8 cellular contexts compared by ENCODE assay signal in the genomic region with DNA sequence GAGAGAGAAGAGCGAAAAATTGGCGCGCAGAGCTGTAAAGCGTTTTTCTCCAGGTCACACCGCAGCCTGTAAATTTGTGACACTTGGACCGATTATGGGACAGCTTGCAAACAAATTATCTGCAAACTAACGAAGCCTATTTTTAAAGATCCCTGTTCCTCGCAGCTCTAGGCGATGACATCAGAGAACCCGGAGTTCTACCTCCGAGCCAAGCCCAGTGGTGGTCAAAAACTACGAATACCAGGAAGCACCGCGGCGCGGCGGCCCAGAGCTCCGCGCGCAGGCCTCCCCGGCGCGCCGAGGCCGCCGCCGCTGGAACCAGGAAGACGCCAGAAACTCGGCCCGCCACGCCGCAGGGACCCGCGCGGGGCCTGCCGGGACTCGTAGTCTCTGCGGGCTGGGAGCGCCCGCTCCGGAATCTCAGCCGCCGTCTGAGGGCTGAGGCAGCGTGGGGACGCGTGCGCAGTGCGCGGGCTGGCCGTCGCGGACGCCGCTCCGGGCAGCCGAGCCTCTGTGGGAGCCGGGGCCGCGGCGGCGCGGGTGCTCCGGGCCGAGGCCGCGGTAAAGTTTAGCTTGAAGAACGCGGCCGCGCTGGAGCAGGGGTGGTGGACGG. TPM values are rescaled to one million over a fixed set of nuclear protein-coding genes. Genes with fewer than 3 reads are reported as not detected.
DNase-seq lines count a peak whose midpoint lies in the region; ATAC-seq, FAIRE-seq and TF ChIP-seq lines count a peak whose summit lies in the region.

A gene (plus strand): TSS at position 463 of the 613 bp plus-strand sequence. CDS start 18,493 bp downstream, outside the sequence.

- no peak for FAIRE-seq in H54 (lab: Jason Lieb, UNC)

- peak; percentile 37; the same call in 1 of the 2 replicates for TF ChIP-seq POLR2A in H54 (IDR thresholded peaks at IDR 0.05; ENCODE audit: low read depth, low read length)

- peaks cover 35% of the 10 kb centered on the region for H3K79me2 ChIP-seq in DND-41 (ENCODE audit: insufficient read depth, low read length)

- H3K27me3 Mint-ChIP-seq in activated naive CD4-positive, alpha-beta T cell treated with anti-CD3 and anti-CD28 coated beads for 36 hours (ENCODE audit: low read depth) = no peaks in the 10 kb centered on the region
- peaks cover 15% of the 10 kb centered on the region for H3K27me3 Mint-ChIP-seq in neural crest cell (ENCODE audit: low read depth)
- peaks cover 21% of the 10 kb centered on the region for H3K27me3 Mint-ChIP-seq in stimulated activated naive CD8-positive, alpha-beta T cell treated with anti-CD3 and anti-CD28 coated beads, Interleukin-15, amount 100 ng/mL, for 72 hours

- peak within 1 kb of the TSS; percentile 94 for H3K27ac Mint-ChIP-seq in activated naive CD4-positive, alpha-beta T cell treated with anti-CD3 and anti-CD28 coated beads for 36 hours
- peak within 1 kb of the TSS; percentile 88 for H3K27ac Mint-ChIP-seq in neural crest cell (ENCODE audit: unreplicated experiment)
- H3K27ac Mint-ChIP-seq in stimulated activated naive CD8-positive, alpha-beta T cell treated with anti-CD3 and anti-CD28 coated beads, Interleukin-15, amount 100 ng/mL, for 72 hours = peak within 1 kb of the TSS; percentile 97 to 100

- no peaks in the 10 kb centered on the region for H4K20me1 ChIP-seq in DND-41 (ENCODE audit: insufficient read depth, low read length)

- H2AFZ ChIP-seq in DND-41 (ENCODE audit: low read depth, low read length) = peak within 1 kb of the TSS; percentile 65

- CTCF ChIA-PET in activated naive CD4-positive, alpha-beta T cell treated with anti-CD3 and anti-CD28 coated beads for 36 hours (lab: Charles Lee) = interaction anchor here (0.8 to 2.0 kb wide), 7 partner anchors 19 to 76 kb away, joined by 3 to 6 read pairs (median 4); no protein-coding TSS in a partner anchor

- DNase-seq in DND-41 (peak; percentile 87), H54 (ENCODE audit: insufficient read length, low spot score) (peak; percentile 81), LoVo (ENCODE audit: low spot score) (peak; percentile 97), SJSA1 (ENCODE audit: low read depth in 1 of 2, low spot score in 2 of 2) (peak; percentile 88 to 95), foreskin melanocyte (peak; percentile 90), neural crest cell (ENCODE audit: low read depth, low spot score) (peak; percentile 86)
- peak; percentile 93 for DNase-seq in activated naive CD4-positive, alpha-beta T cell treated with anti-CD3 and anti-CD28 coated beads for 36 hours
- peak; percentile 95 for DNase-seq in stimulated activated naive CD8-positive, alpha-beta T cell treated with anti-CD3 and anti-CD28 coated beads, Interleukin-15, amount 100 ng/mL, for 72 hours

- H3K4me1 Mint-ChIP-seq in activated naive CD4-positive, alpha-beta T cell treated with anti-CD3 and anti-CD28 coated beads for 36 hours (ENCODE audit: low read depth) = peaks cover 37% of the 10 kb centered on the region
- peaks cover 25% of the 10 kb centered on the region for H3K4me1 Mint-ChIP-seq in neural crest cell
- H3K4me1 Mint-ChIP-seq in stimulated activated naive CD8-positive, alpha-beta T cell treated with anti-CD3 and anti-CD28 coated beads, Interleukin-15, amount 100 ng/mL, for 72 hours = peaks cover 43% of the 10 kb centered on the region

- no peaks in the 10 kb centered on the region for H3K9me3 ChIP-seq in DND-41 (ENCODE audit: insufficient read depth, low read length, severe bottlenecking)
- H3K9me3 ChIP-seq in SJSA1 (replicated peaks) = no peaks in the 10 kb centered on the region

- intact Hi-C loops in activated naive CD4-positive, alpha-beta T cell treated with anti-CD3 and anti-CD28 coated beads for 36 hours (cut with micrococcal nuclease) = loop anchor here (1.0 to 10.0 kb wide), 8 partner anchors 48 to 780 kb away; a partner anchor contains a TSS

- H3K27me3 ChIP-seq in DND-41 (ENCODE audit: insufficient read depth, low read length, poor library complexity) = no peaks in the 10 kb centered on the region
- H3K27me3 ChIP-seq in SJSA1 (replicated peaks) = no peaks in the 10 kb centered on the region

- no peak for TF ChIP-seq CTCF in DND-41 (IDR thresholded peaks at IDR 0.05; ENCODE audit: borderline replicate concordance, extremely low read depth, low read length, poor library complexity, severe bottlenecking)
- no peak for TF ChIP-seq CTCF in neural crest cell (conservative IDR thresholded peaks at IDR 0.05)

- H3K36me3 ChIP-seq in DND-41 (ENCODE audit: insufficient read depth, low read length) (no peaks in the 10 kb centered on the region), SJSA1 (peaks cover 5% of the 10 kb centered on the region)

- peak within 1 kb of the TSS; percentile 74 for H3K4me2 ChIP-seq in DND-41 (ENCODE audit: insufficient read depth, low read length)

- H3K4me3 Mint-ChIP-seq in activated naive CD4-positive, alpha-beta T cell treated with anti-CD3 and anti-CD28 coated beads for 36 hours = peak within 1 kb of the TSS; percentile 90
- peak within 1 kb of the TSS; percentile 97 for H3K4me3 Mint-ChIP-seq in neural crest cell
- peak within 1 kb of the TSS; percentile 96 to 98 for H3K4me3 Mint-ChIP-seq in stimulated activated naive CD8-positive, alpha-beta T cell treated with anti-CD3 and anti-CD28 coated beads, Interleukin-15, amount 100 ng/mL, for 72 hours

- H3K27ac ChIP-seq in DND-41 (ENCODE audit: low read length) = peak within 1 kb of the TSS; percentile 81
- H3K27ac ChIP-seq in SJSA1 = peak within 1 kb of the TSS; percentile 43

- peak within 1 kb of the TSS; percentile 69 for H3K9ac ChIP-seq in DND-41 (ENCODE audit: low read depth, low read length)

- H3K4me3 ChIP-seq in DND-41 (ENCODE audit: low read depth in 1 of 2, low read length in 2 of 2) = peak within 1 kb of the TSS; percentile 47 to 77; a peak in 3 of 4 replicates
- H3K4me3 ChIP-seq in SJSA1 = peak within 1 kb of the TSS; percentile 91

- peaks cover 4% of the 10 kb centered on the region for H3K36me3 Mint-ChIP-seq in activated naive CD4-positive, alpha-beta T cell treated with anti-CD3 and anti-CD28 coated beads for 36 hours (ENCODE audit: low read depth)
- H3K36me3 Mint-ChIP-seq in neural crest cell (ENCODE audit: low read depth) = no peaks in the 10 kb centered on the region

- no peaks in the 10 kb centered on the region for H3K9me3 Mint-ChIP-seq in activated naive CD4-positive, alpha-beta T cell treated with anti-CD3 and anti-CD28 coated beads for 36 hours
- H3K9me3 Mint-ChIP-seq in neural crest cell = no peaks in the 10 kb centered on the region
- H3K9me3 Mint-ChIP-seq in stimulated activated naive CD8-positive, alpha-beta T cell treated with anti-CD3 and anti-CD28 coated beads, Interleukin-15, amount 100 ng/mL, for 72 hours = no peaks in the 10 kb centered on the region

- peaks cover 37% of the 10 kb centered on the region for H3K4me1 ChIP-seq in DND-41 (ENCODE audit: insufficient read depth, low read length)
- peaks cover 9% of the 10 kb centered on the region for H3K4me1 ChIP-seq in SJSA1 (replicated peaks)

- ATAC-seq in DND-41 (ENCODE audit: insufficient read depth, low read depth) = peak; percentile 85
- ATAC-seq in stimulated activated naive CD8-positive, alpha-beta T cell treated with anti-CD3 and anti-CD28 coated beads, Interleukin-15, amount 100 ng/mL, for 72 hours = peak; percentile 86

RNA-seq across cellular contexts. Expression of the gene that starts here (rescaled TPM):
- total RNA-seq in SJSA1 (2014; rRNA removed; shearing (Covaris generic)) = 15.8 and 23.5 TPM in 2 replicates
- 10 to 100 TPM; 17.6 to 17.9 TPM for total RNA-seq in activated naive CD4-positive, alpha-beta T cell treated with anti-CD3 and anti-CD28 coated beads for 36 hours
- total RNA-seq in neural crest cell = 20.6 and 21.7 TPM in 2 replicates

Comparison
In these comparisons a context has a peak if more than half of its experiments do, and no peak if none do; other contexts are left out.
1. Peak in every context shown above with its lines: DNase-seq, ATAC-seq, H3K4me3 ChIP-seq and H3K27ac ChIP-seq.